Comparison of ENCODE assay signal across 12 cellular contexts in genomic region chr1:206826409-206826808, GRCh38. TPM values are rescaled to one million over a fixed set of nuclear protein-coding genes. Genes with fewer than 3 reads are reported as not detected.
DNase-seq lines count a peak whose midpoint lies in the region; ATAC-seq and TF ChIP-seq lines count a peak whose summit lies in the region.
"Had no signal": no experiment of that assay in that cellular context is flagged by ENCODE, and none has a peak within 500 bp of the region (broad histone marks: within the 10 kb centered on the region; RNA-seq: fewer than 3 reads in every experiment).

No MANE protein-coding gene starts in this region.

- H3K79me2 ChIP-seq in fibroblast of lung (ENCODE audit: control insufficient read depth, insufficient read depth, low read length), result no peaks in the 10 kb centered on the region

- DNase-seq in A172 (ENCODE audit: low spot score) (peak; percentile 58), GM04504 (ENCODE audit: low read depth) (peak; percentile 46), NOMO-1 (lab: John Stamatoyannopoulos, UW; ENCODE audit: unreplicated experiment in 2 of 2) (peak; percentile 23 to 40), fibroblast of lung (ENCODE audit: low read depth in 2 of 2) (peak; percentile 34 to 71), NCI-H1930 (lab: John Stamatoyannopoulos, UW) (no peak), occipital lobe (lab: John Stamatoyannopoulos, UW) (no peak), NCI-H226 (no peak)
- DNase-seq: NCI-H2081 treated with DMSO at 0.1 percent for 48 hours; psoas muscle; stimulated activated CD4-positive, alpha-beta T cell treated with anti-CD3 and anti-CD28 coated beads, Interleukin-1b, Interleukin-23, amount 100 ng/mL, for 48 hours had no signal

- H2AFZ ChIP-seq in fibroblast of lung (ENCODE audit: low read length), result no peak overlapping the region

- H4K20me1 ChIP-seq in fibroblast of lung (ENCODE audit: control insufficient read depth, extremely low read depth, insufficient read depth, low read length), result no peaks in the 10 kb centered on the region

- H3K4me1 ChIP-seq in fibroblast of lung (ENCODE audit: control insufficient read depth, extremely low read depth, insufficient read depth, low read length), result peaks cover 6% of the 10 kb centered on the region
- H3K4me1 ChIP-seq: psoas muscle had no signal

- no peaks in the 10 kb centered on the region for H3K27me3 ChIP-seq in fibroblast of lung (ENCODE audit: control insufficient read depth, insufficient read depth, low read length)

- no peak for TF ChIP-seq CTCF in fibroblast of lung (conservative IDR thresholded peaks at IDR 0.05 in 1 of 2, IDR thresholded peaks at IDR 0.05 in 1 of 2; ENCODE audit: low read depth in 1 of 2, low read length in 2 of 2)

- no peak overlapping the region for H3K9ac ChIP-seq in fibroblast of lung (ENCODE audit: insufficient read depth, low read length)

- H3K27ac ChIP-seq in fibroblast of lung (ENCODE audit: insufficient read depth, low read length), result no peak overlapping the region
- H3K27ac ChIP-seq: psoas muscle had no signal

- no peak for ATAC-seq in GM19463 (IDR thresholded peaks at IDR 0.05; ENCODE audit: unreplicated experiment)
- ATAC-seq: psoas muscle had no signal

- H3K9me3 ChIP-seq in fibroblast of lung (ENCODE audit: control insufficient read depth, insufficient read depth, low read depth, low read length), result no peaks in the 10 kb centered on the region
- H3K9me3 ChIP-seq: psoas muscle had no signal

- H3K4me2 ChIP-seq in fibroblast of lung (ENCODE audit: extremely low read depth, insufficient read depth, low read length), result no peak overlapping the region

- H3K36me3 ChIP-seq in fibroblast of lung (ENCODE audit: control insufficient read depth, insufficient read depth, low read length), result no peaks in the 10 kb centered on the region

- no peak overlapping the region for H3K4me3 ChIP-seq in fibroblast of lung (replicated peaks in 1 of 4; ENCODE audit: control extremely low read depth in 1 of 4, insufficient read depth in 1 of 4, low read depth in 3 of 4, low read length in 4 of 4)
- H3K4me3 ChIP-seq: psoas muscle had no signal

RNA-seq across cellular contexts. Expression of gene IL20, which starts 39.0 kb away (rescaled TPM):
- not detected in 2 replicates for total RNA-seq in A172 (2014; rRNA removed; shearing (Covaris generic))
- total RNA-seq in fibroblast of lung (not detected in 2 replicates), occipital lobe (0.47 TPM)
- not detected in 2 replicates for polyA plus RNA-seq in fibroblast of lung
- not detected in 2 replicates for polyA plus RNA-seq in fibroblast of lung (2012)
- polyA minus RNA-seq in fibroblast of lung (ENCODE audit: low replicate concordance), result not detected in 2 replicates
- total RNA-seq: mesenteric fat pad had no signal
- polyA plus RNA-seq: psoas muscle had no signal

RNA-seq across cellular contexts. Expression of gene IL10, which starts 54.1 kb away (rescaled TPM):
- total RNA-seq in A172 (2014; rRNA removed; shearing (Covaris generic)), result not detected in 2 replicates
- total RNA-seq in fibroblast of lung (not detected in 2 replicates), occipital lobe (not detected)
- polyA plus RNA-seq in fibroblast of lung, result not detected in 2 replicates
- not detected in 2 replicates for polyA plus RNA-seq in fibroblast of lung (2012)
- not detected in 2 replicates for polyA minus RNA-seq in fibroblast of lung (ENCODE audit: low replicate concordance)

RNA-seq across cellular contexts. Expression of gene IL19, which starts 55.8 kb away (rescaled TPM):
- total RNA-seq in A172 (2014; rRNA removed; shearing (Covaris generic)), result not detected in 2 replicates
- total RNA-seq in fibroblast of lung (not detected in 2 replicates), occipital lobe (not detected)
- not detected in 2 replicates for polyA plus RNA-seq in fibroblast of lung
- not detected in 2 replicates for polyA plus RNA-seq in fibroblast of lung (2012)
- not detected in 2 replicates for polyA minus RNA-seq in fibroblast of lung (ENCODE audit: low replicate concordance)
- total RNA-seq: mesenteric fat pad, psoas muscle had no signal
- polyA plus RNA-seq: psoas muscle had no signal

Comparison
In these comparisons a context has a peak if more than half of its experiments do, and no peak if none do; other contexts are left out.
1. DNase-seq: peak in A172 (single experiment), GM04504 (single experiment), NOMO-1 (2 of 2) and fibroblast of lung (2 of 2); none in NCI-H1930 (0 of 2), occipital lobe (single experiment) and NCI-H226 (single experiment).